33 cellular contexts compared by ENCODE assay signal in the genomic region with DNA sequence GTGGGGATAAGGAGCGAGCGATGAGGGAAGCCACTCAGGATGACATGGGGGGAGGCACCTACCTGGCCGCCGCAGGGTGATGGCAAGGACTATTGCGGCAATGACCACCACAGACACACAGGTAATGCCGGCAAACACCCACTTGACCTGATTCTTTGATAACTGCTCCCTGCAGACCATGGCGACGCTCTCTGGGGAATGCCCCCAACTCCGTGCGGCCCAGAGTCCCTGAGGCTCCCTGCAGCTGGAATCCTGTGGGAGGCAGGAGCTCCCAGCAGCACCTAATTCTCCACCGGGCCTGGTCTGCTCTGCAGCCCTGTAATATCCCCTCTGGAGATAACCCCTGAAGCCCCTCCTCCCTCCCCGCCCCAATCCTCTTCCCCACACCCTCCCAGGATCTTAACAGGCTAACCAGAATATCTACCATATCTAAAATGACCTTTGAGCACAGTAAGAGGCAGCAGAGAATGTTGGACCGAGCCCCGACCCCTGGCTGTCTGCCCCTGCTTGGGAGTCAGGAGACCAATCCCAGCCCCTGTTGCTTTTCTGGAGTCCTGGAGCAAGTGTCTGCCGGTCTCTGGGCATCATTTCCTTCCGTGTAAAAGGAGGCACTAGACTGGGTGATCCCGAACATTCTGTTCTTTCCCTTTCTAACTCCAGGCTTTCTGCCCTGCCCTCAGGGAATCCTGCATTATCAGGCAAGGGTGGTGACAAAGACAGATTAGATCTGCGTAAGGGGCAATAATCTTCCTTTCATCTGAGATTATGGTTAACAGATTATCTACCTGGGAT. TPM values are rescaled to one million over a fixed set of nuclear protein-coding genes. Genes with fewer than 3 reads are reported as not detected.
DNase-seq lines count a peak whose midpoint lies in the region; ATAC-seq and TF ChIP-seq lines count a peak whose summit lies in the region.
"Had no signal": no experiment of that assay in that cellular context is flagged by ENCODE, and none has a peak within 500 bp of the region (broad histone marks: within the 10 kb centered on the region; RNA-seq: fewer than 3 reads in every experiment).

FAM151A (minus strand) TSS at position 310 of the 792 bp plus-strand sequence; CDS start at position 180, 130 bp downstream.

- no peaks in the 10 kb centered on the region for H3K36me3 ChIP-seq in right atrium auricular region
- H3K36me3 ChIP-seq in heart right ventricle: no peaks in the 10 kb centered on the region
- no peaks in the 10 kb centered on the region for H3K36me3 ChIP-seq in mucosa of descending colon (ENCODE audit: low read depth)
- H3K36me3 ChIP-seq in aorta (ENCODE audit: control insufficient read depth in 1 of 2, insufficient read depth in 2 of 2, low read length in 1 of 2): no peaks in the 10 kb centered on the region
- H3K36me3 ChIP-seq: HAP-1, left lung, prostate gland had no signal

- 48 to 50% methylated on average over 18 of the region's 18 CpGs for WGBS in heart right ventricle, 2 donors
- 67 to 73% methylated on average over 18 of the region's 18 CpGs for WGBS in aorta, 2 donors

- H3K4me1 ChIP-seq in right atrium auricular region: peaks cover 0 to 8% of the 10 kb centered on the region in 2 donors
- peaks cover 0 to 19% (median 0%) of the 10 kb centered on the region in 9 donors for H3K4me1 ChIP-seq in heart right ventricle
- no peaks in the 10 kb centered on the region for H3K4me1 ChIP-seq in mucosa of descending colon (ENCODE audit: low read depth)
- H3K4me1 ChIP-seq in aorta (ENCODE audit: control insufficient read depth in 1 of 2, insufficient read depth in 2 of 2, low read length in 2 of 2): no peaks in the 10 kb centered on the region
- H3K4me1 ChIP-seq: HAP-1, left lung, prostate gland had no signal

- H3K27me3 ChIP-seq in right atrium auricular region (no peaks in the 10 kb centered on the region), heart right ventricle (peaks cover 0 to 5% (median 0%) of the 10 kb centered on the region in 7 donors), aorta (ENCODE audit: control insufficient read depth in 1 of 2, insufficient read depth in 2 of 2, low read length in 1 of 2) (no peaks in the 10 kb centered on the region)
- H3K27me3 ChIP-seq: left lung had no signal

- H3K4me3 ChIP-seq in right atrium auricular region (no peak within 1 kb of the TSS), heart right ventricle (no peak within 1 kb of the TSS), mucosa of descending colon (no peak within 1 kb of the TSS), aorta (ENCODE audit: low read length in 2 of 2) (no peak within 1 kb of the TSS)
- H3K4me3 ChIP-seq: HAP-1, left lung, prostate gland had no signal

- no peak within 1 kb of the TSS for H3K27ac ChIP-seq in right atrium auricular region
- peak within 1 kb of the TSS in 4 of 10 donors; percentile 31 to 62 (median 46) for H3K27ac ChIP-seq in heart right ventricle
- no peak within 1 kb of the TSS for H3K27ac ChIP-seq in aorta (ENCODE audit: low read depth in 1 of 2, low read length in 2 of 2)
- H3K27ac ChIP-seq: left lung, prostate gland had no signal

- H3K9me3 ChIP-seq in right atrium auricular region: no peaks in the 10 kb centered on the region
- H3K9me3 ChIP-seq in heart right ventricle: no peaks in the 10 kb centered on the region
- H3K9me3 ChIP-seq in mucosa of descending colon: no peaks in the 10 kb centered on the region
- H3K9me3 ChIP-seq in aorta (ENCODE audit: control insufficient read depth, low read length): no peaks in the 10 kb centered on the region
- H3K9me3 ChIP-seq: HAP-1, left lung, prostate gland had no signal

- DNase-seq in Right ventricle myocardium superior (peak; percentile 65), right atrium auricular region (ENCODE audit: low spot score) (no peak), heart right ventricle (peak in 1 of 2 donors; percentile 56), mucosa of descending colon (peak in 2 of 3 donors; percentile 33 to 35), aorta (peak; percentile 20 to 70), NCI-H2081 (lab: John Stamatoyannopoulos, UW) (no peak), NCI-H1417 treated with DMSO at 0.1 percent for 48 hours (lab: John Stamatoyannopoulos, UW) (no peak)
- DNase-seq: AML-193; CD8-positive, alpha-beta T cell; DMS53; GDM1; left lung; NCI-H1048; NCI-H187 treated with DMSO at 0.1 percent for 48 hours; NCI-H226; NCI-H748 treated with DMSO at 0.1 percent for 48 hours; stimulated activated CD4-positive, alpha-beta T cell treated with anti-CD3 and anti-CD28 coated beads, Interleukin-2, amount 100 ng/mL, for 48 hours; substantia nigra; SW 1271; T1000 had no signal

- ATAC-seq in Right ventricle myocardium superior (ENCODE audit: poor library complexity) (peak; percentile 59), heart right ventricle (peak; percentile 30 to 66 (median 56)), mucosa of descending colon (peak; percentile 92), aorta (ENCODE audit: low FRiP score) (no peak), HG03342 (IDR thresholded peaks at IDR 0.05; ENCODE audit: unreplicated experiment) (no peak)
- ATAC-seq: activated naive CD4-positive, alpha-beta T cell treated with anti-CD3 and anti-CD28 coated beads, Interleukin-2, amount 50 U/mL, for 72 hours; CD8-positive, alpha-beta T cell; left lung; stimulated activated effector memory CD8-positive, alpha-beta T cell treated with anti-CD3 and anti-CD28 coated beads, Interleukin-12 subunit alpha, Interleukin-12 subunit beta, amount 100 ng/mL, for 72 hours; WTC11 had no signal

- TF ChIP-seq CTCF in right atrium auricular region (IDR thresholded peaks at IDR 0.05): no peak
- TF ChIP-seq CTCF in heart right ventricle (IDR thresholded peaks at IDR 0.05): no peak
- no peak for TF ChIP-seq CTCF in mucosa of descending colon (IDR thresholded peaks at IDR 0.05)

- intact Hi-C loops in Right ventricle myocardium superior (cut with DNase I) (no loop called here), heart right ventricle (cut with DNase I) (loop anchor here in 1 of 10 donors (2.0 kb wide), 1 partner anchor 19 kb away; no protein-coding TSS in a partner anchor), mucosa of descending colon (cut with DNase I, micrococcal nuclease) (no loop called here), aorta (cut with DNase I) (no loop called here)

RNA-seq across cellular contexts. Expression of gene FAM151A, which starts in this region (rescaled TPM):
- total RNA-seq in Right ventricle myocardium superior: 2.1 TPM
- under 1 TPM in 1 of 2 donors, not detected in 1; 0.63 TPM for total RNA-seq in right atrium auricular region
- 1 to 10 TPM in 4 of 10 donors, under 1 TPM in 5, not detected in 1; 0.39 to 2.7 (median 0.94) TPM for total RNA-seq in heart right ventricle
- 1 to 10 TPM in 1 of 2 donors, under 1 TPM in 1; 0.64 to 2.9 TPM for polyA plus RNA-seq in heart right ventricle
- 10 to 100 TPM in 2 of 3 donors, 1 to 10 TPM in 1; 5.7 to 25.1 (median 19.2) TPM for total RNA-seq in mucosa of descending colon
- not detected for total RNA-seq in aorta
- polyA plus RNA-seq in aorta: under 1 TPM in 1 of 2 donors, not detected in 1; 0.08 TPM
- total RNA-seq: activated naive CD4-positive, alpha-beta T cell treated with anti-CD3 and anti-CD28 coated beads, Interleukin-2, amount 50 U/mL, for 72 hours; activated T-helper 1 cell treated with anti-CD3 and anti-CD28 coated beads, Interleukin-12 subunit alpha, Interleukin-12 subunit beta, Interleukin-2, Interleukin-4 antibody, amounts not matched to agents 30 ng/mL and 10 ng/mL and 1 ng/mL, durations not matched to agents 14 hours and 24 hours and 36 hours; astrocyte; CD8-positive, alpha-beta T cell; dermis microvascular lymphatic vessel endothelial cell; endothelial cell of umbilical vein; left lung; mononuclear cell; neural crest cell; OCI-LY7; prostate gland had no signal
- polyA plus RNA-seq: endothelial cell of umbilical vein had no signal

Comparison
In these comparisons a context has a peak if more than half of its experiments do, and no peak if none do; other contexts are left out.
1. DNase-seq: peak in Right ventricle myocardium superior (single experiment) and mucosa of descending colon (2 of 3); none in right atrium auricular region (single experiment), NCI-H2081 (0 of 2) and NCI-H1417 treated with DMSO at 0.1 percent for 48 hours (single experiment).
2. Peak in DNase-seq in aorta; RNA of the gene not detected or under 1 TPM.
3. ATAC-seq: peak in Right ventricle myocardium superior (single experiment), heart right ventricle (8 of 8) and mucosa of descending colon (single experiment); none in aorta (single experiment) and HG03342 (single experiment).